22 cellular contexts compared by ENCODE assay signal in genomic region chr17:56395787-56396186, GRCh38.
DNase-seq lines count a peak whose midpoint lies in the region; ATAC-seq, FAIRE-seq and TF ChIP-seq lines count a peak whose summit lies in the region.
"Had no signal": no experiment of that assay in that cellular context is flagged by ENCODE, and none has a peak within 500 bp of the region (broad histone marks: within the 10 kb centered on the region; RNA-seq: fewer than 3 reads in every experiment).

No MANE protein-coding gene starts in this region.

- no peaks in the 10 kb centered on the region for H3K4me1 Mint-ChIP-seq in activated T-helper 17 cell treated with anti-CD3 and anti-CD28 coated beads, Interleukin-2, amount 50 U/mL, for 72 hours
- H3K4me1 Mint-ChIP-seq: B cell; CD4-positive, CD25-positive, alpha-beta regulatory T cell had no signal

- no peaks in the 10 kb centered on the region for H3K36me3 Mint-ChIP-seq in activated T-helper 17 cell treated with anti-CD3 and anti-CD28 coated beads, Interleukin-2, amount 50 U/mL, for 72 hours (ENCODE audit: low read depth)
- H3K36me3 Mint-ChIP-seq: CD4-positive, CD25-positive, alpha-beta regulatory T cell; CD8-positive, alpha-beta T cell had no signal

- no peak for FAIRE-seq in GM12878 (lab: Jason Lieb, UNC)
- FAIRE-seq: A204.1, G401.6, GM12891, GM18507, H54 had no signal

- no peak overlapping the region for H3K27ac ChIP-seq in GM23248
- no peak overlapping the region for H3K27ac ChIP-seq in GM12878 (ENCODE audit: control insufficient read depth, insufficient read depth)
- H3K27ac ChIP-seq: BLaER1, C4-2B had no signal

- H3K4me1 ChIP-seq in GM23248 (ENCODE audit: insufficient read depth) (no peaks in the 10 kb centered on the region), GM12878 (ENCODE audit: control insufficient read depth, insufficient read depth, low read length) (no peaks in the 10 kb centered on the region)
- H3K4me1 ChIP-seq: Caco-2, HAP-1 had no signal

- peak; percentile 16 for DNase-seq in GM23248
- DNase-seq in LHCN-M2 (ENCODE audit: low read depth): peak; percentile 5
- no peak for DNase-seq in GM12878 (ENCODE audit: low read depth, low spot score)
- DNase-seq in fibroblast of mammary gland (ENCODE audit: low read depth): peak; percentile 4
- no peak for DNase-seq in activated gamma-delta T cell treated with Interleukin-2 at 50 U/mL for 16 hours
- DNase-seq: Caco-2; CD4-positive, CD25-positive, alpha-beta regulatory T cell; CD8-positive, alpha-beta T cell; DMS153; DND-41; GOT3 had no signal

- H3K9ac ChIP-seq in GM23248 (no peak overlapping the region), GM12878 (ENCODE audit: control insufficient read depth, insufficient read depth, low read length) (no peak overlapping the region)
- H3K9ac ChIP-seq: BLaER1 had no signal

- H3K27me3 ChIP-seq in GM23248 (replicated peaks; ENCODE audit: insufficient read depth): no peaks in the 10 kb centered on the region
- no peaks in the 10 kb centered on the region for H3K27me3 ChIP-seq in GM12878 (replicated peaks in 1 of 2; ENCODE audit: control insufficient read depth in 2 of 2, insufficient read depth in 2 of 2, low read length in 1 of 2)
- H3K27me3 ChIP-seq: BLaER1 had no signal

- H3K9me3 ChIP-seq in GM23248 (ENCODE audit: low read depth): no peaks in the 10 kb centered on the region
- H3K9me3 ChIP-seq in GM12878 (replicated peaks; ENCODE audit: control insufficient read depth, insufficient read depth, low read length): no peaks in the 10 kb centered on the region
- H3K9me3 ChIP-seq: BLaER1, HAP-1 had no signal

- POLR2A ChIA-PET in GM12878 (lab: Charles Lee): no interaction called here

- no peaks in the 10 kb centered on the region for H3K79me2 ChIP-seq in GM23248 (ENCODE audit: insufficient read depth)
- no peaks in the 10 kb centered on the region for H3K79me2 ChIP-seq in GM12878 (ENCODE audit: control insufficient read depth, insufficient read depth, low read length)

- CTCF ChIA-PET in GM12878 (lab: Yijun Ruan, JAX): no interaction called here

- ATAC-seq in GM12878: no peak
- ATAC-seq in HG02642 (IDR thresholded peaks at IDR 0.05; ENCODE audit: poor library complexity, unreplicated experiment): no peak
- ATAC-seq in activated T-helper 17 cell treated with anti-CD3 and anti-CD28 coated beads, Interleukin-2, amount 50 U/mL, for 72 hours (replicated peaks): no peak
- ATAC-seq: CD8-positive, alpha-beta T cell had no signal

- in situ Hi-C loops in GM23248 (cut with MboI): no loop called here
- in situ Hi-C loops in GM12878 (cut with MboI): no loop called here

- intact Hi-C loops in GM12878 (cut with micrococcal nuclease; ENCODE audit: unreplicated experiment): no loop called here

- no peak for TF ChIP-seq RAD21 in GM12878 (IDR thresholded peaks at IDR 0.05; ENCODE audit: insufficient read depth, low read depth, low read length)

- no peak overlapping the region for H3K27ac Mint-ChIP-seq in activated T-helper 17 cell treated with anti-CD3 and anti-CD28 coated beads, Interleukin-2, amount 50 U/mL, for 72 hours
- H3K27ac Mint-ChIP-seq: B cell; CD4-positive, CD25-positive, alpha-beta regulatory T cell; CD8-positive, alpha-beta T cell had no signal

- no peak for TF ChIP-seq EP300 in GM12878 (IDR thresholded peaks at IDR 0.05; ENCODE audit: borderline replicate concordance in 1 of 2, control insufficient read depth in 1 of 2, low read depth in 2 of 2, low read length in 2 of 2)

- H3K9me3 Mint-ChIP-seq in activated T-helper 17 cell treated with anti-CD3 and anti-CD28 coated beads, Interleukin-2, amount 50 U/mL, for 72 hours: no peaks in the 10 kb centered on the region
- H3K9me3 Mint-ChIP-seq: CD8-positive, alpha-beta T cell had no signal

- H3K4me2 ChIP-seq in GM23248 (ENCODE audit: unreplicated experiment) (no peak overlapping the region), GM12878 (ENCODE audit: control insufficient read depth, insufficient read depth) (no peak overlapping the region)
- H3K4me2 ChIP-seq: BLaER1 had no signal

- SMC1A ChIA-PET in GM12878 (lab: Charles Lee; ENCODE audit: uncharacterized antibody, unreplicated experiment): interaction anchor here (0.5 to 1.3 kb wide), 2 partner anchors 13 to 81 kb away, joined by 3 to 4 read pairs; no protein-coding TSS in a partner anchor

- RAD21 ChIA-PET in GM12878 (lab: Charles Lee; ENCODE audit: unreplicated experiment): no interaction called here

- H3K36me3 ChIP-seq in GM23248 (ENCODE audit: low read depth): no peaks in the 10 kb centered on the region
- H3K36me3 ChIP-seq in GM12878 (ENCODE audit: control insufficient read depth in 2 of 2, insufficient read depth in 2 of 2, low read length in 1 of 2): no peaks in the 10 kb centered on the region
- H3K36me3 ChIP-seq: BLaER1, HAP-1 had no signal

- H3K4me3 Mint-ChIP-seq in activated T-helper 17 cell treated with anti-CD3 and anti-CD28 coated beads, Interleukin-2, amount 50 U/mL, for 72 hours: no peak overlapping the region
- H3K4me3 Mint-ChIP-seq: B cell; CD4-positive, CD25-positive, alpha-beta regulatory T cell; CD8-positive, alpha-beta T cell had no signal

- H4K20me1 ChIP-seq in GM23248 (ENCODE audit: insufficient read depth): no peaks in the 10 kb centered on the region
- no peaks in the 10 kb centered on the region for H4K20me1 ChIP-seq in GM12878 (ENCODE audit: control insufficient read depth, insufficient read depth)
- H4K20me1 ChIP-seq: BLaER1 had no signal

- no peak for TF ChIP-seq POLR2A in GM12878 (IDR thresholded peaks at IDR 0.05; ENCODE audit: low read depth, low read length)

- H3K4me3 ChIP-seq in GM23248 (no peak overlapping the region), GM12878 (no peak overlapping the region), fibroblast of mammary gland (ENCODE audit: control insufficient read depth, low read depth, low read length) (no peak overlapping the region)
- H3K4me3 ChIP-seq: BLaER1, HAP-1 had no signal

- no peaks in the 10 kb centered on the region for H3F3A ChIP-seq in GM23248 (ENCODE audit: insufficient read depth)

- H2AFZ ChIP-seq in GM23248 (no peak overlapping the region), GM12878 (ENCODE audit: control insufficient read depth, low read depth, low read length) (no peak overlapping the region)

- TF ChIP-seq CTCF in GM12878 (IDR thresholded peaks at IDR 0.05 in 2 of 3, conservative IDR thresholded peaks at IDR 0.05 in 1 of 3; ENCODE audit: control insufficient read depth in 2 of 3, extremely low read depth in 1 of 3, insufficient read depth in 1 of 3, low read depth in 3 of 3, low read length in 3 of 3): no peak
- TF ChIP-seq CTCF in fibroblast of mammary gland (conservative IDR thresholded peaks at IDR 0.05; ENCODE audit: control insufficient read depth, insufficient read depth, low read depth, low read length): no peak

- H3K27me3 Mint-ChIP-seq in activated T-helper 17 cell treated with anti-CD3 and anti-CD28 coated beads, Interleukin-2, amount 50 U/mL, for 72 hours: no peaks in the 10 kb centered on the region
- H3K27me3 Mint-ChIP-seq: CD4-positive, CD25-positive, alpha-beta regulatory T cell had no signal

- H3K9me2 ChIP-seq in GM23248 (ENCODE audit: insufficient read depth): no peaks in the 10 kb centered on the region

- BruUV-seq in GM12878 (replicated peaks; lab: Mats Ljungman, UMichigan): no TSS peak

- 10 to 13% methylated on average over 5 of the region's 5 CpGs for WGBS in GM23248 (ENCODE audit: low coverage in 1 of 2, low lambda C conversion rate in 2 of 2, missing lambda C conversion rate in 2 of 2), 2 experiments
- WGBS in GM12878 (ENCODE audit: insufficient coverage, insufficient replicate concordance, low lambda C conversion rate, missing lambda C conversion rate): 54% methylated on average over 5 of the region's 5 CpGs

TF ChIP-seq in GM12878, 131 proteins besides CTCF, POLR2A, EP300 and RAD21:
- TF ChIP-seq BCL11A (IDR thresholded peaks at IDR 0.05; ENCODE audit: low read depth, low read length): no peak
- no peak for TF ChIP-seq HDAC6 (IDR thresholded peaks at IDR 0.05; ENCODE audit: unreplicated experiment)
- 0 out of 2 replicates have a peak, but pooled peaks have one; percentile 17 for TF ChIP-seq ATF7 (IDR thresholded peaks at IDR 0.05; ENCODE audit: low read depth)
- no peak for TF ChIP-seq E2F4 (IDR thresholded peaks at IDR 0.05; ENCODE audit: low read depth, low read length)

Comparison
In these comparisons a context has a peak if more than half of its experiments do, and no peak if none do; other contexts are left out.
1. DNase-seq: peak in GM23248 (single experiment), LHCN-M2 (single experiment) and fibroblast of mammary gland (single experiment); none in GM12878 (single experiment) and activated gamma-delta T cell treated with Interleukin-2 at 50 U/mL for 16 hours (single experiment).